Comparison of ENCODE assay signal across 8 cellular contexts in genomic region chr11:45846974-45847907, GRCh38. TPM values are rescaled to one million over a fixed set of nuclear protein-coding genes. Genes with fewer than 3 reads are reported as not detected.
DNase-seq lines count a peak whose midpoint lies in the region; TF ChIP-seq lines count a peak whose summit lies in the region.

Gene CRY2, plus strand, starts transcription at chr11:45847475. Its CDS starts 16 bp downstream, at chr11:45847491.

- no peak within 1 kb of the TSS for H2BK12ac ChIP-seq in neuronal stem cell (ENCODE audit: low read length)

- DNase-seq in GF-D8 (lab: John Stamatoyannopoulos, UW) (peak; percentile 76), HEK293T (ENCODE audit: extremely low spot score) (peak; percentile 99), MV-4-11 (lab: John Stamatoyannopoulos, UW) (peak; percentile 98), SK-MEL-5 (ENCODE audit: low read depth, low spot score) (peak; percentile 97), foreskin melanocyte (peak; percentile 92), neuronal stem cell (ENCODE audit: low spot score) (peak; percentile 98)
- DNase-seq in activated naive CD4-positive, alpha-beta T cell treated with Interleukin-2 at 50 U/mL for 16 hours = peak; percentile 99

- H4K91ac ChIP-seq in neuronal stem cell (ENCODE audit: low read depth, low read length, poor library complexity) = no peak within 1 kb of the TSS

- CTCF ChIA-PET in HEK293T (lab: Yijun Ruan, JAX) = interaction anchor here (1.0 to 1.8 kb wide), 2 partner anchors 25 to 76 kb away, joined by 3 to 6 read pairs; no protein-coding TSS in a partner anchor

- no peaks in the 10 kb centered on the region for H3K9me3 ChIP-seq in neuronal stem cell (replicated peaks in 1 of 2; ENCODE audit: control insufficient read depth in 2 of 2, insufficient read depth in 1 of 2, low read depth in 1 of 2, low read length in 2 of 2)

- peak within 1 kb of the TSS; percentile 60 for H2BK15ac ChIP-seq in neuronal stem cell (ENCODE audit: low read length)

- H2AFZ ChIP-seq in neuronal stem cell (ENCODE audit: low read length) = peak within 1 kb of the TSS; percentile 94

- H3K36me3 ChIP-seq in neuronal stem cell (replicated peaks in 1 of 2; ENCODE audit: control insufficient read depth in 2 of 2, insufficient read depth in 2 of 2, low read length in 2 of 2) = no peaks in the 10 kb centered on the region

- TF ChIP-seq CTCF in subcutaneous adipose tissue (IDR thresholded peaks at IDR 0.05; ENCODE audit: low read depth) = no peak

- POLR2A ChIA-PET in HEK293T (lab: Yijun Ruan, JAX) = interaction anchor here (0.7 to 1.5 kb wide), 2 partner anchors 14 to 42 kb away, joined by 3 read pairs; no protein-coding TSS in a partner anchor

- H3K4me1 ChIP-seq in neuronal stem cell (ENCODE audit: control insufficient read depth in 2 of 2, insufficient read depth in 1 of 2, low read depth in 1 of 2, low read length in 2 of 2) = peaks cover 6 to 7% of the 10 kb centered on the region in 2 donors

- peak within 1 kb of the TSS; percentile 97 for H3K9ac ChIP-seq in neuronal stem cell (ENCODE audit: low read depth, low read length, poor library complexity)

- H3K4ac ChIP-seq in neuronal stem cell (ENCODE audit: low read length) = no peak within 1 kb of the TSS

- in situ Hi-C loops in SK-MEL-5 (cut with HindIII; ENCODE audit: low pct_unique_long_range_greater_than_20kb, low sequenced_read_pairs) = no loop called here

- no peak within 1 kb of the TSS for H3K14ac ChIP-seq in neuronal stem cell (ENCODE audit: low read length)

- peak within 1 kb of the TSS; percentile 66 for H3K23ac ChIP-seq in neuronal stem cell (ENCODE audit: low read depth, low read length, poor library complexity)

- no peak within 1 kb of the TSS for H4K8ac ChIP-seq in neuronal stem cell (ENCODE audit: low read depth, low read length)

- peak within 1 kb of the TSS; percentile 92 for H3K4me2 ChIP-seq in neuronal stem cell (ENCODE audit: insufficient read depth, low read length, poor library complexity, severe bottlenecking)

- no peak within 1 kb of the TSS for H2BK5ac ChIP-seq in neuronal stem cell (ENCODE audit: low read length)

- H3K27me3 ChIP-seq in neuronal stem cell (ENCODE audit: control insufficient read depth in 3 of 3, insufficient read depth in 3 of 3, low read depth in 1 of 3, low read length in 3 of 3) = peaks cover 0 to 19% (median 14%) of the 10 kb centered on the region in 3 experiments

- H3K4me3 ChIP-seq in neuronal stem cell (ENCODE audit: low read length in 2 of 2) = peak within 1 kb of the TSS; percentile 70 to 85

- H2AK5ac ChIP-seq in neuronal stem cell (ENCODE audit: low read depth, low read length) = no peak within 1 kb of the TSS

- H2BK120ac ChIP-seq in neuronal stem cell (ENCODE audit: low read depth, low read length) = no peak within 1 kb of the TSS

- peaks cover 2% of the 10 kb centered on the region for H3K79me1 ChIP-seq in neuronal stem cell (ENCODE audit: low read depth, low read length)

- WGBS in neuronal stem cell (ENCODE audit: extremely low coverage in 2 of 2, insufficient read length in 2 of 2, insufficient replicate concordance in 1 of 2), 2 donors = no CpG with 5 or more reads among the region's 75 CpGs

- H3K18ac ChIP-seq in neuronal stem cell (ENCODE audit: low read length) = peak within 1 kb of the TSS; percentile 95

- H3K27ac ChIP-seq in neuronal stem cell (replicated peaks; ENCODE audit: low read length) = no peak within 1 kb of the TSS

TF ChIP-seq in HEK293T, 16 proteins besides CTCF, POLR2A, EP300 and RAD21:
- TF ChIP-seq L3MBTL2 (conservative IDR thresholded peaks at IDR 0.05) (peak; percentile 78), ZNF384 (IDR thresholded peaks at IDR 0.05) (no peak), ARNT (IDR thresholded peaks at IDR 0.05) (peak; percentile 62; the same call in 1 of the 2 replicates), ELF4 (IDR thresholded peaks at IDR 0.05) (no peak), FOXK2 (IDR thresholded peaks at IDR 0.05) (peak; percentile 64; the same call in 1 of the 2 replicates), PKNOX1 (IDR thresholded peaks at IDR 0.05) (peak; percentile 88), TARDBP (IDR thresholded peaks at IDR 0.05) (no peak), HDGF (IDR thresholded peaks at IDR 0.05; ENCODE audit: borderline replicate concordance) (peak; percentile 93; the same call in 1 of the 2 replicates), SP1 (IDR thresholded peaks at IDR 0.05) (peak; percentile 67)

RNA-seq across cellular contexts. Expression of gene CRY2, which starts in this region (rescaled TPM):
- total RNA-seq in SK-MEL-5 (2014; rRNA removed; shearing (Covaris generic)) = 5.1 and 5.4 TPM in 2 replicates
- polyA plus RNA-seq in SK-MEL-5 (2015; cell fraction: cytosol; rRNA removed) = 5.6 and 8.3 TPM in 2 replicates
- 16.9 and 20.0 TPM in 2 replicates for polyA plus RNA-seq in SK-MEL-5 (2015; cell fraction: nucleus; rRNA removed)
- polyA plus RNA-seq in neuronal stem cell (2013, experiment 1 of 2) = 7.4 TPM
- 7.4 TPM for polyA plus RNA-seq in neuronal stem cell (2013, experiment 2 of 2)
- total RNA-seq in subcutaneous adipose tissue = 10 to 100 TPM; 28.0 to 84.2 (median 39.4) TPM
